23 cellular contexts compared by ENCODE assay signal in genomic region chr11:70782401-70782913, GRCh38.
A peak's percentile ranks its signal among the peaks of the same experiment; 100 is the strongest.
DNase-seq lines count a peak whose midpoint lies in the region; ATAC-seq and TF ChIP-seq lines count a peak whose summit lies in the region.
"Had no signal": no experiment of that assay in that cellular context is flagged by ENCODE, and none has a peak within 500 bp of the region (broad histone marks: within the 10 kb centered on the region; RNA-seq: fewer than 3 reads in every experiment).

No MANE protein-coding gene starts in this region.

- H3K4me3 ChIP-seq in DND-41 (ENCODE audit: low read depth in 1 of 2, low read length in 2 of 2) (no peak overlapping the region), neural progenitor cell (no peak overlapping the region), psoas muscle (no peak overlapping the region)
- H3K4me3 ChIP-seq: A549, GM12878, Peyer's patch had no signal

- no peaks in the 10 kb centered on the region for H3K79me2 ChIP-seq in DND-41 (ENCODE audit: insufficient read depth, low read length)
- H3K79me2 ChIP-seq in neural progenitor cell (ENCODE audit: low read depth) = no peaks in the 10 kb centered on the region

- H4K20me1 ChIP-seq in DND-41 (ENCODE audit: insufficient read depth, low read length) = no peaks in the 10 kb centered on the region
- H4K20me1 ChIP-seq in neural progenitor cell (ENCODE audit: low read depth) = no peaks in the 10 kb centered on the region

- H3K4me2 ChIP-seq in DND-41 (ENCODE audit: insufficient read depth, low read length) (no peak overlapping the region), neural progenitor cell (no peak overlapping the region)
- H3K4me2 ChIP-seq: A549 had no signal

- H3K9ac ChIP-seq in DND-41 (ENCODE audit: low read depth, low read length) (no peak overlapping the region), neural progenitor cell (no peak overlapping the region)

- intact Hi-C loops in psoas muscle (cut with DNase I) = no loop called here

- H3K36me3 ChIP-seq in DND-41 (ENCODE audit: insufficient read depth, low read length) (no peaks in the 10 kb centered on the region), neural progenitor cell (no peaks in the 10 kb centered on the region), psoas muscle (ENCODE audit: insufficient read depth in 1 of 2, low read depth in 1 of 2) (no peaks in the 10 kb centered on the region)
- H3K36me3 ChIP-seq: BE2C, Peyer's patch had no signal

- H3K36me3 Mint-ChIP-seq in neural progenitor cell = no peaks in the 10 kb centered on the region

- H3K9me3 ChIP-seq in DND-41 (ENCODE audit: insufficient read depth, low read length, severe bottlenecking) (peaks cover 5% of the 10 kb centered on the region), neural progenitor cell (ENCODE audit: low read depth) (no peaks in the 10 kb centered on the region), psoas muscle (no peaks in the 10 kb centered on the region)
- H3K9me3 ChIP-seq: A549, BE2C, Peyer's patch had no signal

- H3K9me3 Mint-ChIP-seq in neural progenitor cell = no peaks in the 10 kb centered on the region
- H3K9me3 Mint-ChIP-seq: H9 had no signal

- no peak overlapping the region for H3K27ac Mint-ChIP-seq in neural progenitor cell
- H3K27ac Mint-ChIP-seq: HFFc6 had no signal

- no peaks in the 10 kb centered on the region for H3K27me3 Mint-ChIP-seq in neural progenitor cell (ENCODE audit: insufficient read depth, low read depth)

- no peaks in the 10 kb centered on the region for H3K4me1 ChIP-seq in DND-41 (ENCODE audit: insufficient read depth, low read length)
- H3K4me1 ChIP-seq in neural progenitor cell = no peaks in the 10 kb centered on the region
- H3K4me1 ChIP-seq in psoas muscle = no peaks in the 10 kb centered on the region
- H3K4me1 ChIP-seq: A549, BE2C had no signal

- H2AFZ ChIP-seq in DND-41 (ENCODE audit: low read depth, low read length) = no peak overlapping the region
- no peak overlapping the region for H2AFZ ChIP-seq in neural progenitor cell (replicated peaks)

- 76 to 88% (median 83%) methylated on average over 16 of the region's 16 CpGs for WGBS in psoas muscle, 3 donors

- no peaks in the 10 kb centered on the region for H3K27me3 ChIP-seq in DND-41 (ENCODE audit: insufficient read depth, low read length, poor library complexity)
- no peaks in the 10 kb centered on the region for H3K27me3 ChIP-seq in neural progenitor cell
- H3K27me3 ChIP-seq in psoas muscle (ENCODE audit: insufficient read depth in 3 of 3, low read length in 2 of 3) = no peaks in the 10 kb centered on the region
- H3K27me3 ChIP-seq: BE2C, Peyer's patch had no signal

- no peak for TF ChIP-seq CTCF in DND-41 (IDR thresholded peaks at IDR 0.05; ENCODE audit: borderline replicate concordance, extremely low read depth, low read length, poor library complexity, severe bottlenecking)
- no peak for TF ChIP-seq CTCF in neural progenitor cell (IDR thresholded peaks at IDR 0.05)
- no peak for TF ChIP-seq CTCF in psoas muscle (IDR thresholded peaks at IDR 0.05)

- DNase-seq in DND-41 (peak; percentile 7), NCI-H187 treated with DMSO at 0.1 percent for 48 hours (lab: John Stamatoyannopoulos, UW) (peak; percentile 77), NCI-H345 treated with DMSO at 0.1 percent for 48 hours (lab: John Stamatoyannopoulos, UW; ENCODE audit: unreplicated experiment) (peak; percentile 25), neural progenitor cell (ENCODE audit: low spot score) (no peak), AG20443 (ENCODE audit: low spot score) (no peak), psoas muscle (no peak)
- DNase-seq: BE2C, COR-L47, DMS 273 treated with DMSO at 0.1 percent for 48 hours, DMS79 treated with DMSO at 0.1 percent for 48 hours, H9, HFFc6, NCI-H1930, NCI-H524 treated with DMSO at 0.1 percent for 48 hours, NCI-H82, Peyer's patch had no signal

- H3K27ac ChIP-seq in DND-41 (ENCODE audit: low read length) (no peak overlapping the region), neural progenitor cell (no peak overlapping the region), psoas muscle (no peak overlapping the region)
- H3K27ac ChIP-seq: A549, HL-60, Peyer's patch had no signal

- peak overlapping the region; percentile 70 for H3K4me3 Mint-ChIP-seq in neural progenitor cell
- H3K4me3 Mint-ChIP-seq: H9, HFFc6 had no signal

- ATAC-seq in DND-41 (ENCODE audit: insufficient read depth, low read depth) = no peak
- no peak for ATAC-seq in HG03460 (IDR thresholded peaks at IDR 0.05; ENCODE audit: unreplicated experiment)
- no peak for ATAC-seq in psoas muscle
- no peak for ATAC-seq in GM19324 (IDR thresholded peaks at IDR 0.05; ENCODE audit: low FRiP score, unreplicated experiment)
- ATAC-seq: GM12878, HepG2, SK-N-SH treated with all-trans-retinoic acid at 6 μM for 48 hours had no signal

- no peaks in the 10 kb centered on the region for H3F3A ChIP-seq in neural progenitor cell (ENCODE audit: low read depth)

- peaks cover 9% of the 10 kb centered on the region for H3K4me1 Mint-ChIP-seq in neural progenitor cell
- H3K4me1 Mint-ChIP-seq: H9 had no signal

Comparison
In these comparisons a context has a peak if more than half of its experiments do, and no peak if none do; other contexts are left out.
1. DNase-seq: peak in DND-41 (single experiment), NCI-H187 treated with DMSO at 0.1 percent for 48 hours (single experiment) and NCI-H345 treated with DMSO at 0.1 percent for 48 hours (single experiment); none in neural progenitor cell (single experiment), AG20443 (single experiment) and psoas muscle (0 of 2).